Comparison of ENCODE assay signal across 13 cellular contexts in genomic region chr1:19066874-19067186, GRCh38.
DNase-seq lines count a peak whose midpoint lies in the region; ATAC-seq and TF ChIP-seq lines count a peak whose summit lies in the region.
"Had no signal": no experiment of that assay in that cellular context is flagged by ENCODE, and none has a peak within 500 bp of the region (broad histone marks: within the 10 kb centered on the region; RNA-seq: fewer than 3 reads in every experiment).

No MANE protein-coding gene starts in this region.

- intact Hi-C loops in prostate gland (cut with DNase I) = no loop called here

- DNase-seq in GM13976 (ENCODE audit: low spot score) (peak; percentile 32), WERI-Rb-1 (no peak), left lobe of liver (ENCODE audit: low spot score) (no peak), prostate gland (ENCODE audit: low spot score) (no peak), NCI-H345 (lab: John Stamatoyannopoulos, UW) (no peak), epidermal melanocyte (ENCODE audit: insufficient read length, low spot score) (no peak), NCI-H1436 treated with DMSO at 0.1 percent for 48 hours (lab: John Stamatoyannopoulos, UW) (no peak)
- DNase-seq in stimulated activated CD4-positive, alpha-beta T cell treated with anti-CD3 and anti-CD28 coated beads, Interleukin-15, amount 100 ng/mL, for 24 hours = no peak
- DNase-seq: activated T-cell treated with anti-CD3 and anti-CD28 coated beads for 4 hours; effector memory CD8-positive, alpha-beta T cell; NCI-H226; stimulated activated naive CD8-positive, alpha-beta T cell treated with anti-CD3 and anti-CD28 coated beads, Interleukin-15, Interleukin-2, amounts not matched to agents 100 U/mL and 50 U/mL, for 24 hours had no signal

- TF ChIP-seq CTCF in GM13976 (IDR thresholded peaks at IDR 0.05; ENCODE audit: borderline replicate concordance, control extremely low read depth, extremely low read depth, insufficient read depth, missing control alignments) (no peak), WERI-Rb-1 (IDR thresholded peaks at IDR 0.05; ENCODE audit: low read depth, low read length) (no peak), prostate gland (IDR thresholded peaks at IDR 0.05) (no peak)

- peak; percentile 37 for ATAC-seq in left lobe of liver
- ATAC-seq: effector memory CD8-positive, alpha-beta T cell; stimulated activated naive CD8-positive, alpha-beta T cell treated with anti-CD3 and anti-CD28 coated beads, Interleukin-15, Interleukin-2, amounts not matched to agents 100 U/mL and 50 U/mL, for 24 hours had no signal

- TF ChIP-seq POLR2A in prostate gland (IDR thresholded peaks at IDR 0.05) = no peak

- H3K27ac ChIP-seq in WERI-Rb-1 (peak overlapping the region; percentile 34), prostate gland (peak overlapping the region; percentile 79 to 90)
- H3K27ac ChIP-seq: SJCRH30 had no signal

- H3K27me3 ChIP-seq in WERI-Rb-1 (ENCODE audit: insufficient read depth, low read depth, severe bottlenecking) (no peaks in the 10 kb centered on the region), prostate gland (replicated peaks; ENCODE audit: insufficient read depth) (no peaks in the 10 kb centered on the region)
- H3K27me3 ChIP-seq: SJCRH30 had no signal

- 36% methylated on average over 10 of the region's 10 CpGs for WGBS in prostate gland

- H3K36me3 ChIP-seq in WERI-Rb-1 (no peaks in the 10 kb centered on the region), prostate gland (no peaks in the 10 kb centered on the region)
- H3K36me3 ChIP-seq: SJCRH30 had no signal

- H3K4me3 ChIP-seq in WERI-Rb-1 (ENCODE audit: low read depth, low read length) (no peak overlapping the region), prostate gland (no peak overlapping the region)
- H3K4me3 ChIP-seq: SJCRH30 had no signal

- H3K4me1 ChIP-seq in prostate gland (replicated peaks) = peaks cover 40% of the 10 kb centered on the region
- H3K4me1 ChIP-seq: SJCRH30 had no signal

- in situ Hi-C loops in GM13976 (cut with MboI; ENCODE audit: low sequenced_read_pairs, unreplicated experiment) = no loop called here

- H3K9me3 ChIP-seq in WERI-Rb-1 (ENCODE audit: severe bottlenecking) (no peaks in the 10 kb centered on the region), prostate gland (no peaks in the 10 kb centered on the region)
- H3K9me3 ChIP-seq: SJCRH30 had no signal
